ENCODE assay signal across 9 cellular contexts in the genomic region with DNA sequence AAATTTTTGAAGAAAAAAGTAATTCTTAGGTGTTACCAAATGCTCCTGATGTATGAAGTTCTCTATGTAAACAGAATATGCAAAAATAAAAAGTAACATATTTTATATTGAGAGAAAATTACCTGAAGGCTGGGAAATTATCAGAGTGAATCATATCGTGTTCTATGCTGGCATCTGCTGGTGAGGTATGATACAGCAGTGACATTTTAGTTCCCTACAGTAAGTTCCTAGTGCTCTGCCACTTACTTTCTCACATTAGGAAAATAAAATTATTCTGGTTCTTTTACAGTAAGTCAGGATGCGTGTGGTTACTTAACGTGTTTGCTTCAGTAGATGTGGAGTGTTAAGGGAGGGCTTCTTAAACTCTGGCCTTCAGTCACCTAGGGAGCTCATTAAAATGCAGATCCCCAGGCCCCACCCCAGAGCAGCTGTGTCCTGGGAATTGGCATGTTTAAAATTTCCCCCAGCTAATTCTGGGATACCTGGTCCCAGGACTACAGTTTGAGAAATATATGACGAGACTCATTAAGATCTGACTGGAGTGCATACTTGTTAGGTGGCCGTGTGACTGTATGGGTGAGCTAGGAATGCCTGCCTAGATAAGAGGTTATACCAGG. TPM values are rescaled to one million over a fixed set of nuclear protein-coding genes. Genes with fewer than 3 reads are reported as not detected.
DNase-seq lines count a peak whose midpoint lies in the region; ATAC-seq, FAIRE-seq and TF ChIP-seq lines count a peak whose summit lies in the region.
"Had no signal": no experiment of that assay in that cellular context is flagged by ENCODE, and none has a peak within 500 bp of the region (broad histone marks: within the 10 kb centered on the region; RNA-seq: fewer than 3 reads in every experiment).

No MANE protein-coding gene starts in this region.

- H3K4me3 Mint-ChIP-seq in naive thymus-derived CD4-positive, alpha-beta T cell, result no peak overlapping the region

- no peak overlapping the region for H3K27ac Mint-ChIP-seq in naive thymus-derived CD4-positive, alpha-beta T cell

- no peak for FAIRE-seq in H54 (lab: Jason Lieb, UNC)

- peaks cover 6 to 40% (median 23%) of the 10 kb centered on the region in 5 donors for H3K36me3 Mint-ChIP-seq in naive thymus-derived CD4-positive, alpha-beta T cell

- H3K27ac ChIP-seq in naive thymus-derived CD4-positive, alpha-beta T cell (ENCODE audit: low read depth, low read length), result no peak overlapping the region
- H3K27ac ChIP-seq: SJCRH30 had no signal

- no peak for TF ChIP-seq POLR2A in H54 (IDR thresholded peaks at IDR 0.05; ENCODE audit: low read depth, low read length)

- POLR2A ChIA-PET in BJ (lab: Charles Lee), result no interaction called here
- POLR2A ChIA-PET in GM10248 (lab: Yijun Ruan, JAX), result no interaction called here
- POLR2A ChIA-PET in naive thymus-derived CD4-positive, alpha-beta T cell (lab: Charles Lee), result interaction anchor here (1.0 to 5.0 kb wide), 5 partner anchors 15 to 210 kb away, joined by 3 to 25 read pairs (median 5); a partner anchor contains a TSS

- ATAC-seq in naive thymus-derived CD4-positive, alpha-beta T cell, result no peak
- ATAC-seq in GM21367 (IDR thresholded peaks at IDR 0.05; ENCODE audit: unreplicated experiment), result no peak

- intact Hi-C loops in naive thymus-derived CD4-positive, alpha-beta T cell (cut with micrococcal nuclease), result loop anchor here (1.0 kb wide), 3 partner anchors 25 to 118 kb away; no protein-coding TSS in a partner anchor

- CTCF ChIA-PET in BJ (lab: Yijun Ruan, JAX) (interaction anchor here (0.6 to 6.7 kb wide), 13 partner anchors 8 to 108 kb away, joined by 3 to 88 read pairs (median 4); no protein-coding TSS in a partner anchor), GM10248 (lab: Yijun Ruan, JAX) (interaction anchor here (0.6 to 5.9 kb wide), 27 partner anchors 8 to 530 kb away, joined by 3 to 39 read pairs (median 5); a partner anchor contains a TSS)
- CTCF ChIA-PET in naive thymus-derived CD4-positive, alpha-beta T cell (lab: Charles Lee), result interaction anchor here (0.6 to 2.4 kb wide), 16 partner anchors 10 to 664 kb away, joined by 3 to 23 read pairs (median 4); a partner anchor contains a TSS

- H3K36me3 ChIP-seq in BJ (ENCODE audit: control insufficient read depth, insufficient read depth, low read length), result peaks cover 4% of the 10 kb centered on the region
- peaks cover 9 to 40% (median 23%) of the 10 kb centered on the region in 3 experiments for H3K36me3 ChIP-seq in naive thymus-derived CD4-positive, alpha-beta T cell (ENCODE audit: control insufficient read depth in 2 of 3, insufficient read depth in 3 of 3, low read length in 3 of 3)

- H3K4me3 ChIP-seq in BJ (ENCODE audit: low read depth, low read length), result no peak overlapping the region
- no peak overlapping the region for H3K4me3 ChIP-seq in naive thymus-derived CD4-positive, alpha-beta T cell (ENCODE audit: low read length)
- H3K4me3 ChIP-seq: SJCRH30 had no signal

- no peaks in the 10 kb centered on the region for H3K27me3 ChIP-seq in BJ (ENCODE audit: control insufficient read depth, insufficient read depth, low read length)
- H3K27me3 ChIP-seq in naive thymus-derived CD4-positive, alpha-beta T cell (ENCODE audit: control insufficient read depth in 2 of 2, insufficient read depth in 2 of 2, low read length in 2 of 2), result no peaks in the 10 kb centered on the region
- H3K27me3 ChIP-seq: SJCRH30 had no signal

- no peak for DNase-seq in BJ (ENCODE audit: low read depth)
- DNase-seq in GM10248 (ENCODE audit: extremely low spot score), result peak; percentile 49
- peak; percentile 25 for DNase-seq in NCI-H446 treated with DMSO at 0.1 percent for 48 hours (lab: John Stamatoyannopoulos, UW)
- DNase-seq in cerebellar cortex (ENCODE audit: low spot score), result peak; percentile 61
- peak in 5 of 9 donors; percentile 39 to 56 (median 42) for DNase-seq in naive thymus-derived CD4-positive, alpha-beta T cell
- DNase-seq in activated gamma-delta T cell treated with Interleukin-2 at 50 U/mL for 16 hours, result no peak
- no peak for DNase-seq in H54 (ENCODE audit: insufficient read length, low spot score)

- H3K27me3 Mint-ChIP-seq in naive thymus-derived CD4-positive, alpha-beta T cell, result peaks cover 0 to 4% (median 0%) of the 10 kb centered on the region in 5 donors

- no peaks in the 10 kb centered on the region for H3K9me3 ChIP-seq in naive thymus-derived CD4-positive, alpha-beta T cell (ENCODE audit: control insufficient read depth in 2 of 3, low read length in 3 of 3)
- H3K9me3 ChIP-seq: SJCRH30 had no signal

- H3K9me3 Mint-ChIP-seq in naive thymus-derived CD4-positive, alpha-beta T cell, result no peaks in the 10 kb centered on the region

- H3K4me1 ChIP-seq in naive thymus-derived CD4-positive, alpha-beta T cell (ENCODE audit: control insufficient read depth in 2 of 2, insufficient read depth in 2 of 2, low read length in 2 of 2), result peaks cover 12 to 13% of the 10 kb centered on the region in 2 donors

- peaks cover 11 to 40% (median 24%) of the 10 kb centered on the region in 7 donors for H3K4me1 Mint-ChIP-seq in naive thymus-derived CD4-positive, alpha-beta T cell

- TF ChIP-seq CTCF in BJ (IDR thresholded peaks at IDR 0.05; ENCODE audit: insufficient read depth, low read depth, low read length) (peak; percentile 69), GM10248 (IDR thresholded peaks at IDR 0.05; ENCODE audit: control extremely low read depth, extremely low read depth, low read depth, missing control alignments) (peak; percentile 56)

RNA-seq across cellular contexts. Expression of a gene that starts 3.2 kb away (rescaled TPM):
- 4.0 and 5.4 TPM in 2 replicates for polyA plus RNA-seq in BJ (2011; rRNA removed)
- 2.1 and 3.2 TPM in 2 replicates for polyA minus RNA-seq in BJ (2011; rRNA and poly(A)+ RNA removed)
- total RNA-seq in naive thymus-derived CD4-positive, alpha-beta T cell, result 10 to 100 TPM in 4 of 5 experiments, 1 to 10 TPM in 1; 8.9 to 20.8 (median 15.2) TPM
- 10 to 100 TPM; 11.3 to 15.1 TPM for polyA plus RNA-seq in naive thymus-derived CD4-positive, alpha-beta T cell

RNA-seq across cellular contexts. Expression of a gene that starts 27.2 kb away (rescaled TPM):
- polyA plus RNA-seq in BJ (2011; rRNA removed), result not detected in 2 replicates
- not detected in 2 replicates for polyA minus RNA-seq in BJ (2011; rRNA and poly(A)+ RNA removed)
- under 1 TPM in 2 of 5 experiments, not detected in 3; 0.19 to 0.24 TPM for total RNA-seq in naive thymus-derived CD4-positive, alpha-beta T cell
- not detected for polyA plus RNA-seq in naive thymus-derived CD4-positive, alpha-beta T cell
- total RNA-seq: SJCRH30 had no signal

RNA-seq across cellular contexts. Expression of a gene that starts 54.0 kb away (rescaled TPM):
- not detected in 2 replicates for polyA plus RNA-seq in BJ (2011; rRNA removed)
- polyA minus RNA-seq in BJ (2011; rRNA and poly(A)+ RNA removed), result not detected in 2 replicates
- 10 to 100 TPM; 20.8 to 75.4 (median 22.0) TPM for total RNA-seq in naive thymus-derived CD4-positive, alpha-beta T cell
- 10 to 100 TPM; 11.4 to 19.8 TPM for polyA plus RNA-seq in naive thymus-derived CD4-positive, alpha-beta T cell

Comparison
In these comparisons a context has a peak if more than half of its experiments do, and no peak if none do; other contexts are left out.
1. DNase-seq: peak in GM10248 (single experiment), NCI-H446 treated with DMSO at 0.1 percent for 48 hours (single experiment), cerebellar cortex (single experiment) and naive thymus-derived CD4-positive, alpha-beta T cell (5 of 9); none in BJ (single experiment), activated gamma-delta T cell treated with Interleukin-2 at 50 U/mL for 16 hours (single experiment) and H54 (single experiment).
2. RNA of a gene that starts 54.0 kb away (polyA plus RNA-seq): 11.4 to 19.8 TPM in naive thymus-derived CD4-positive, alpha-beta T cell; not detected in BJ; every median in the first group is over 10 times any median in the second.